ENCODE assay signal across 22 cellular contexts in genomic region chrX:88605222-88605583, GRCh38.
"Had no signal": no experiment of that assay in that cellular context is flagged by ENCODE, and none has a peak within 500 bp of the region (broad histone marks: within the 10 kb centered on the region; RNA-seq: fewer than 3 reads in every experiment).

No MANE protein-coding gene starts in this region.

- H3K9me3 Mint-ChIP-seq: activated naive CD8-positive, alpha-beta T cell treated with anti-CD3 and anti-CD28 coated beads, Interleukin-2, amount 50 U/mL, for 24 hours; activated T-cell treated with anti-CD3 and anti-CD28 coated beads, Interleukin-2, amount 50 U/mL, for 24 hours; activated T-helper 1 cell treated with anti-CD3 and anti-CD28 coated beads, Interleukin-12 subunit alpha, Interleukin-12 subunit beta, Interleukin-2, Interleukin-4 antibody, amounts not matched to agents 30 ng/mL and 10 ng/mL and 1 ng/mL, durations not matched to agents 14 hours and 24 hours and 36 hours had no signal

- ATAC-seq: activated CD4-positive, CD25-positive, alpha-beta regulatory T cell treated with anti-CD3 and anti-CD28 coated beads, Interleukin-2, amount 50 U/mL, for 24 hours; activated CD8-positive, alpha-beta memory T cell treated with anti-CD3 and anti-CD28 coated beads, Interleukin-2, amount 10 ng/mL, durations not matched to agents 7 days and 5 days; activated naive CD4-positive, alpha-beta T cell treated with anti-CD3 and anti-CD28 coated beads, Interleukin-2, amount 50 U/mL, for 72 hours; activated naive CD8-positive, alpha-beta T cell treated with anti-CD3 and anti-CD28 coated beads, Interleukin-2, amount 50 U/mL, for 24 hours had no signal

- DNase-seq: activated CD4-positive, alpha-beta T cell treated with anti-CD3 and anti-CD28 coated beads for 48 hours; activated CD4-positive, alpha-beta T cell treated with anti-CD3 and anti-CD28 coated beads, Interleukin-2, amount 50 U/mL, for 48 hours; activated CD8-positive, alpha-beta memory T cell treated with anti-CD3 and anti-CD28 coated beads, Interleukin-2, amount 10 ng/mL, durations not matched to agents 7 days and 5 days; activated effector memory CD4-positive, alpha-beta T cell treated with Interleukin-2 at 50 U/mL for 16 hours; activated naive CD4-positive, alpha-beta T cell; activated naive CD8-positive, alpha-beta T cell treated with anti-CD3 and anti-CD28 coated beads, Interleukin-2, amount 50 U/mL, for 24 hours; activated T-cell treated with anti-CD3 and anti-CD28 coated beads, Interleukin-2, amount 50 U/mL, for 24 hours; amygdala; cerebellar nuclear complex; Karpas-422; MM.1S; NCI-H1105; NCI-H1436 treated with DMSO at 0.1 percent for 48 hours; NCI-H187; NCI-H2081; NCI-H510A treated with DMSO at 0.1 percent for 48 hours; PC-9; SHP77 treated with DMSO at 0.1 percent for 48 hours had no signal

- H2AFZ ChIP-seq: PC-9 had no signal

- H3K4me3 Mint-ChIP-seq: activated CD8-positive, alpha-beta memory T cell treated with anti-CD3 and anti-CD28 coated beads, Interleukin-2, amount 10 ng/mL, durations not matched to agents 7 days and 5 days; activated naive CD8-positive, alpha-beta T cell treated with anti-CD3 and anti-CD28 coated beads, Interleukin-2, amount 50 U/mL, for 24 hours; activated T-cell treated with anti-CD3 and anti-CD28 coated beads, Interleukin-2, amount 50 U/mL, for 24 hours; activated T-helper 1 cell treated with anti-CD3 and anti-CD28 coated beads, Interleukin-12 subunit alpha, Interleukin-12 subunit beta, Interleukin-2, Interleukin-4 antibody, amounts not matched to agents 30 ng/mL and 10 ng/mL and 1 ng/mL, durations not matched to agents 14 hours and 24 hours and 36 hours; T-helper 1 cell treated with Interleukin-12 subunit alpha and Interleukin-12 subunit beta and Interleukin-4 antibody, amounts not matched to agents 30 μg/mL and 1 μg/mL, for 36 hours had no signal

- H3K4me2 ChIP-seq: PC-9 had no signal

- H3K4me1 Mint-ChIP-seq: activated CD8-positive, alpha-beta memory T cell treated with anti-CD3 and anti-CD28 coated beads, Interleukin-2, amount 10 ng/mL, durations not matched to agents 7 days and 5 days; activated naive CD8-positive, alpha-beta T cell treated with anti-CD3 and anti-CD28 coated beads, Interleukin-2, amount 50 U/mL, for 24 hours had no signal

- H3K27me3 Mint-ChIP-seq: activated CD8-positive, alpha-beta memory T cell treated with anti-CD3 and anti-CD28 coated beads, Interleukin-2, amount 10 ng/mL, durations not matched to agents 7 days and 5 days; activated naive CD8-positive, alpha-beta T cell treated with anti-CD3 and anti-CD28 coated beads, Interleukin-2, amount 50 U/mL, for 24 hours had no signal

- H3K4me3 ChIP-seq: PC-9 had no signal

- H3K27ac ChIP-seq: PC-9 had no signal

- H3K36me3 Mint-ChIP-seq: activated CD8-positive, alpha-beta memory T cell treated with anti-CD3 and anti-CD28 coated beads, Interleukin-2, amount 10 ng/mL, durations not matched to agents 7 days and 5 days; activated naive CD4-positive, alpha-beta T cell treated with anti-CD3 and anti-CD28 coated beads, Interleukin-2, amount 50 U/mL, for 72 hours had no signal

- H3K27ac Mint-ChIP-seq: activated CD8-positive, alpha-beta memory T cell treated with anti-CD3 and anti-CD28 coated beads, Interleukin-2, amount 10 ng/mL, durations not matched to agents 7 days and 5 days; activated naive CD4-positive, alpha-beta T cell treated with anti-CD3 and anti-CD28 coated beads, Interleukin-2, amount 50 U/mL, for 72 hours; activated naive CD8-positive, alpha-beta T cell treated with anti-CD3 and anti-CD28 coated beads, Interleukin-2, amount 50 U/mL, for 24 hours; activated T-cell treated with anti-CD3 and anti-CD28 coated beads, Interleukin-2, amount 50 U/mL, for 24 hours; activated T-helper 1 cell treated with anti-CD3 and anti-CD28 coated beads, Interleukin-12 subunit alpha, Interleukin-12 subunit beta, Interleukin-2, Interleukin-4 antibody, amounts not matched to agents 30 ng/mL and 10 ng/mL and 1 ng/mL, durations not matched to agents 14 hours and 24 hours and 36 hours; T-helper 1 cell treated with Interleukin-12 subunit alpha and Interleukin-12 subunit beta and Interleukin-4 antibody, amounts not matched to agents 30 μg/mL and 1 μg/mL, for 36 hours had no signal
